ENCODE assay signal across 1 cellular context in the genomic region with DNA sequence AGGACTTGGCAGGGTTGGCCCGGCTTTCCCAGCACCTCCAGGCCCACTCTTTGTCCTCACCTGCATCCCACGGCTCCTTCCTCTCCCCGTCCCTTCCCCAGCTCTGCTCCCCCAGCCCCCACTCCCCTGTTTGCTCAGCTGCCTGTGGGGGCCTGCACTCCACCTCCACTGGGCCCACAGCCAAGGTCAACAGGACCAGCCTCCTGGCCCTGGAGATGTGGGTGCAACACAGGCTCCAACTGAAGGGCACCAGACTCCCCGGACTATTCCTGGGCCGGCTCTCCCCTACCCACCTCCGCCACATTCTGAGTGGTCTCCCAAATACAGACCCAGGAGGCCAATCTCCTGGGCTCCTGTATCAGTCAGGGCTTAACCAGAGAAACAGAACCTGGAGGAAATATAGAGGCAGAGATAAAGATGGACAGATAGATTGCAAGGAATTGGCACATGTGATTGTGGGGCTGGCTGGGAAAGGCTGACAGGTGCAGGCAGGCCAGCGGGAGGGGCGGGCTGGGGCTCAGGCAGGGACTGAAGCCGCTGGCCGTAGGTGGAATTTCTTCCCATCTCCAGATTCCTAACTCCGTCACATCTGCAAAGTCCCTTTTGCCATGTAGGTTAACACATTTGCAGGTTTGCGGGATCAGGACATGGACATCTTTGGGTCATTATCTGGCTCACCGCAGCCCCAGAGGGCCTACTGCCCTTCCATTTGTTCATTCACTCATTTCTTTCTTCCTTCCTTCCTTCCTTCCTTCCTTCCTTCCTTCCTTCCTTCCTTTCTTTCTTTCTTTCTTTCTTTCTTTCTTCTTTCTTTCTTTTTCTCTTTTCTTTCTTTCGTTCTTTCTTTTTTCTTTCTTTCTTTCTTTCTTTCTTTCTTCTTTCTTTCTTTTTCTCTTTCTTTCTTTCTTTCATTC.
A peak's percentile ranks its signal among the peaks of the same experiment; 100 is the strongest.
TF ChIP-seq lines count a peak whose summit lies in the region.

No MANE protein-coding gene starts in this region.

TF ChIP-seq in HepG2, 621 proteins besides CTCF, POLR2A, EP300 and RAD21 (continued from another document and continues in another):
- peak; percentile 68 for TF ChIP-seq ZEB1 (IDR thresholded peaks at IDR 0.05; ENCODE audit: insufficient replicate concordance, low read depth)
- TF ChIP-seq STAT5B (CRISPR knock-in tag; IDR thresholded peaks at IDR 0.05): 0 out of 2 replicates have a peak, but pooled peaks have one; percentile 78
- TF ChIP-seq, protein P1, sequence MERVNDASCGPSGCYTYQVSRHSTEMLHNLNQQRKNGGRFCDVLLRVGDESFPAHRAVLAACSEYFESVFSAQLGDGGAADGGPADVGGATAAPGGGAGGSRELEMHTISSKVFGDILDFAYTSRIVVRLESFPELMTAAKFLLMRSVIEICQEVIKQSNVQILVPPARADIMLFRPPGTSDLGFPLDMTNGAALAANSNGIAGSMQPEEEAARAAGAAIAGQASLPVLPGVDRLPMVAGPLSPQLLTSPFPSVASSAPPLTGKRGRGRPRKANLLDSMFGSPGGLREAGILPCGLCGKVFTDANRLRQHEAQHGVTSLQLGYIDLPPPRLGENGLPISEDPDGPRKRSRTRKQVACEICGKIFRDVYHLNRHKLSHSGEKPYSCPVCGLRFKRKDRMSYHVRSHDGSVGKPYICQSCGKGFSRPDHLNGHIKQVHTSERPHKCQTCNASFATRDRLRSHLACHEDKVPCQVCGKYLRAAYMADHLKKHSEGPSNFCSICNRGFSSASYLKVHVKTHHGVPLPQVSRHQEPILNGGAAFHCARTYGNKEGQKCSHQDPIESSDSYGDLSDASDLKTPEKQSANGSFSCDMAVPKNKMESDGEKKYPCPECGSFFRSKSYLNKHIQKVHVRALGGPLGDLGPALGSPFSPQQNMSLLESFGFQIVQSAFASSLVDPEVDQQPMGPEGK (CRISPR knock-in tag; IDR thresholded peaks at IDR 0.05): peak; percentile 100
- TF ChIP-seq JDP2 (CRISPR knock-in tag; IDR thresholded peaks at IDR 0.05; ENCODE audit: borderline replicate concordance): no peak; the same call in 1 of the 2 replicates
- TF ChIP-seq, protein P2, sequence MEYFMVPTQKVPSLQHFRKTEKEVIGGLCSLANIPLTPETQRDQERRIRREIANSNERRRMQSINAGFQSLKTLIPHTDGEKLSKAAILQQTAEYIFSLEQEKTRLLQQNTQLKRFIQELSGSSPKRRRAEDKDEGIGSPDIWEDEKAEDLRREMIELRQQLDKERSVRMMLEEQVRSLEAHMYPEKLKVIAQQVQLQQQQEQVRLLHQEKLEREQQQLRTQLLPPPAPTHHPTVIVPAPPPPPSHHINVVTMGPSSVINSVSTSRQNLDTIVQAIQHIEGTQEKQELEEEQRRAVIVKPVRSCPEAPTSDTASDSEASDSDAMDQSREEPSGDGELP (IDR thresholded peaks at IDR 0.05; ENCODE audit: borderline replicate concordance, low read depth): peak; percentile 100
- TF ChIP-seq, protein P3, sequence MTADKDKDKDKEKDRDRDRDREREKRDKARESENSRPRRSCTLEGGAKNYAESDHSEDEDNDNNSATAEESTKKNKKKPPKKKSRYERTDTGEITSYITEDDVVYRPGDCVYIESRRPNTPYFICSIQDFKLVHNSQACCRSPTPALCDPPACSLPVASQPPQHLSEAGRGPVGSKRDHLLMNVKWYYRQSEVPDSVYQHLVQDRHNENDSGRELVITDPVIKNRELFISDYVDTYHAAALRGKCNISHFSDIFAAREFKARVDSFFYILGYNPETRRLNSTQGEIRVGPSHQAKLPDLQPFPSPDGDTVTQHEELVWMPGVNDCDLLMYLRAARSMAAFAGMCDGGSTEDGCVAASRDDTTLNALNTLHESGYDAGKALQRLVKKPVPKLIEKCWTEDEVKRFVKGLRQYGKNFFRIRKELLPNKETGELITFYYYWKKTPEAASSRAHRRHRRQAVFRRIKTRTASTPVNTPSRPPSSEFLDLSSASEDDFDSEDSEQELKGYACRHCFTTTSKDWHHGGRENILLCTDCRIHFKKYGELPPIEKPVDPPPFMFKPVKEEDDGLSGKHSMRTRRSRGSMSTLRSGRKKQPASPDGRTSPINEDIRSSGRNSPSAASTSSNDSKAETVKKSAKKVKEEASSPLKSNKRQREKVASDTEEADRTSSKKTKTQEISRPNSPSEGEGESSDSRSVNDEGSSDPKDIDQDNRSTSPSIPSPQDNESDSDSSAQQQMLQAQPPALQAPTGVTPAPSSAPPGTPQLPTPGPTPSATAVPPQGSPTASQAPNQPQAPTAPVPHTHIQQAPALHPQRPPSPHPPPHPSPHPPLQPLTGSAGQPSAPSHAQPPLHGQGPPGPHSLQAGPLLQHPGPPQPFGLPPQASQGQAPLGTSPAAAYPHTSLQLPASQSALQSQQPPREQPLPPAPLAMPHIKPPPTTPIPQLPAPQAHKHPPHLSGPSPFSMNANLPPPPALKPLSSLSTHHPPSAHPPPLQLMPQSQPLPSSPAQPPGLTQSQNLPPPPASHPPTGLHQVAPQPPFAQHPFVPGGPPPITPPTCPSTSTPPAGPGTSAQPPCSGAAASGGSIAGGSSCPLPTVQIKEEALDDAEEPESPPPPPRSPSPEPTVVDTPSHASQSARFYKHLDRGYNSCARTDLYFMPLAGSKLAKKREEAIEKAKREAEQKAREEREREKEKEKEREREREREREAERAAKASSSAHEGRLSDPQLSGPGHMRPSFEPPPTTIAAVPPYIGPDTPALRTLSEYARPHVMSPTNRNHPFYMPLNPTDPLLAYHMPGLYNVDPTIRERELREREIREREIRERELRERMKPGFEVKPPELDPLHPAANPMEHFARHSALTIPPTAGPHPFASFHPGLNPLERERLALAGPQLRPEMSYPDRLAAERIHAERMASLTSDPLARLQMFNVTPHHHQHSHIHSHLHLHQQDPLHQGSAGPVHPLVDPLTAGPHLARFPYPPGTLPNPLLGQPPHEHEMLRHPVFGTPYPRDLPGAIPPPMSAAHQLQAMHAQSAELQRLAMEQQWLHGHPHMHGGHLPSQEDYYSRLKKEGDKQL (CRISPR knock-in tag; IDR thresholded peaks at IDR 0.05; ENCODE audit: low read depth): peak; percentile 82
- TF ChIP-seq FOXJ3 (CRISPR knock-in tag; IDR thresholded peaks at IDR 0.05; ENCODE audit: borderline replicate concordance): no peak
- TF ChIP-seq XRCC5 (optimal IDR thresholded peaks at IDR 0.05; ENCODE audit: low read length): peak; percentile 24
- no peak for TF ChIP-seq SNAPC2 (CRISPR knock-in tag; IDR thresholded peaks at IDR 0.05)
- TF ChIP-seq, protein P4, sequence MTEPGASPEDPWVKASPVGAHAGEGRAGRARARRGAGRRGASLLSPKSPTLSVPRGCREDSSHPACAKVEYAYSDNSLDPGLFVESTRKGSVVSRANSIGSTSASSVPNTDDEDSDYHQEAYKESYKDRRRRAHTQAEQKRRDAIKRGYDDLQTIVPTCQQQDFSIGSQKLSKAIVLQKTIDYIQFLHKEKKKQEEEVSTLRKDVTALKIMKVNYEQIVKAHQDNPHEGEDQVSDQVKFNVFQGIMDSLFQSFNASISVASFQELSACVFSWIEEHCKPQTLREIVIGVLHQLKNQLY (CRISPR knock-in tag; IDR thresholded peaks at IDR 0.05): peak; percentile 78
- TF ChIP-seq TEAD2 (CRISPR knock-in tag; IDR thresholded peaks at IDR 0.05): no peak
- peak; percentile 90 for TF ChIP-seq KDM4B (CRISPR knock-in tag; IDR thresholded peaks at IDR 0.05)
- TF ChIP-seq KDM2A (CRISPR knock-in tag; IDR thresholded peaks at IDR 0.05; ENCODE audit: borderline replicate concordance, low read depth): peak; percentile 60; the same call in 1 of the 2 replicates
- TF ChIP-seq, protein P5, sequence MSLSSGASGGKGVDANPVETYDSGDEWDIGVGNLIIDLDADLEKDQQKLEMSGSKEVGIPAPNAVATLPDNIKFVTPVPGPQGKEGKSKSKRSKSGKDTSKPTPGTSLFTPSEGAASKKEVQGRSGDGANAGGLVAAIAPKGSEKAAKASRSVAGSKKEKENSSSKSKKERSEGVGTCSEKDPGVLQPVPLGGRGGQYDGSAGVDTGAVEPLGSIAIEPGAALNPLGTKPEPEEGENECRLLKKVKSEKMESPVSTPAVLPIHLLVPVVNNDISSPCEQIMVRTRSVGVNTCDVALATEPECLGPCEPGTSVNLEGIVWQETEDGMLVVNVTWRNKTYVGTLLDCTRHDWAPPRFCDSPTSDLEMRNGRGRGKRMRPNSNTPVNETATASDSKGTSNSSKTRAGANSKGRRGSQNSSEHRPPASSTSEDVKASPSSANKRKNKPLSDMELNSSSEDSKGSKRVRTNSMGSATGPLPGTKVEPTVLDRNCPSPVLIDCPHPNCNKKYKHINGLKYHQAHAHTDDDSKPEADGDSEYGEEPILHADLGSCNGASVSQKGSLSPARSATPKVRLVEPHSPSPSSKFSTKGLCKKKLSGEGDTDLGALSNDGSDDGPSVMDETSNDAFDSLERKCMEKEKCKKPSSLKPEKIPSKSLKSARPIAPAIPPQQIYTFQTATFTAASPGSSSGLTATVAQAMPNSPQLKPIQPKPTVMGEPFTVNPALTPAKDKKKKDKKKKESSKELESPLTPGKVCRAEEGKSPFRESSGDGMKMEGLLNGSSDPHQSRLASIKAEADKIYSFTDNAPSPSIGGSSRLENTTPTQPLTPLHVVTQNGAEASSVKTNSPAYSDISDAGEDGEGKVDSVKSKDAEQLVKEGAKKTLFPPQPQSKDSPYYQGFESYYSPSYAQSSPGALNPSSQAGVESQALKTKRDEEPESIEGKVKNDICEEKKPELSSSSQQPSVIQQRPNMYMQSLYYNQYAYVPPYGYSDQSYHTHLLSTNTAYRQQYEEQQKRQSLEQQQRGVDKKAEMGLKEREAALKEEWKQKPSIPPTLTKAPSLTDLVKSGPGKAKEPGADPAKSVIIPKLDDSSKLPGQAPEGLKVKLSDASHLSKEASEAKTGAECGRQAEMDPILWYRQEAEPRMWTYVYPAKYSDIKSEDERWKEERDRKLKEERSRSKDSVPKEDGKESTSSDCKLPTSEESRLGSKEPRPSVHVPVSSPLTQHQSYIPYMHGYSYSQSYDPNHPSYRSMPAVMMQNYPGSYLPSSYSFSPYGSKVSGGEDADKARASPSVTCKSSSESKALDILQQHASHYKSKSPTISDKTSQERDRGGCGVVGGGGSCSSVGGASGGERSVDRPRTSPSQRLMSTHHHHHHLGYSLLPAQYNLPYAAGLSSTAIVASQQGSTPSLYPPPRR (CRISPR knock-in tag; IDR thresholded peaks at IDR 0.05; ENCODE audit: borderline replicate concordance): peak; percentile 92
- TF ChIP-seq KLF9 (CRISPR knock-in tag; IDR thresholded peaks at IDR 0.05; ENCODE audit: low read depth): no peak
- peak; percentile 26; the same call in 1 of the 2 replicates for TF ChIP-seq CREM (IDR thresholded peaks at IDR 0.05)
- no peak for TF ChIP-seq CREM (CRISPR knock-in tag; IDR thresholded peaks at IDR 0.05)
- peak; percentile 91 for TF ChIP-seq GATAD2A (CRISPR knock-in tag; IDR thresholded peaks at IDR 0.05)
- peak; percentile 94 for TF ChIP-seq DPF2 (CRISPR knock-in tag; IDR thresholded peaks at IDR 0.05; ENCODE audit: borderline replicate concordance, low read depth)
- peak; percentile 88; the same call in 1 of the 2 replicates for TF ChIP-seq MEF2D (CRISPR knock-in tag; IDR thresholded peaks at IDR 0.05)
- no peak for TF ChIP-seq ZC3H4 (CRISPR knock-in tag; IDR thresholded peaks at IDR 0.05; ENCODE audit: borderline replicate concordance)
- 0 out of 2 replicates have a peak, but pooled peaks have one; percentile 13 for TF ChIP-seq ZNF160 (CRISPR knock-in tag; IDR thresholded peaks at IDR 0.05)
- TF ChIP-seq MED1 (CRISPR knock-in tag; IDR thresholded peaks at IDR 0.05): peak; percentile 83
- TF ChIP-seq ZNF510 (CRISPR knock-in tag; IDR thresholded peaks at IDR 0.05; ENCODE audit: low read depth): no peak
- TF ChIP-seq, protein P6, sequence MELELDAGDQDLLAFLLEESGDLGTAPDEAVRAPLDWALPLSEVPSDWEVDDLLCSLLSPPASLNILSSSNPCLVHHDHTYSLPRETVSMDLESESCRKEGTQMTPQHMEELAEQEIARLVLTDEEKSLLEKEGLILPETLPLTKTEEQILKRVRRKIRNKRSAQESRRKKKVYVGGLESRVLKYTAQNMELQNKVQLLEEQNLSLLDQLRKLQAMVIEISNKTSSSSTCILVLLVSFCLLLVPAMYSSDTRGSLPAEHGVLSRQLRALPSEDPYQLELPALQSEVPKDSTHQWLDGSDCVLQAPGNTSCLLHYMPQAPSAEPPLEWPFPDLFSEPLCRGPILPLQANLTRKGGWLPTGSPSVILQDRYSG (CRISPR knock-in tag; IDR thresholded peaks at IDR 0.05): no peak
- TF ChIP-seq IRF2 (CRISPR knock-in tag; IDR thresholded peaks at IDR 0.05): 0 out of 2 replicates have a peak, but pooled peaks have one; percentile 38
- no peak for TF ChIP-seq EED (CRISPR knock-in tag; IDR thresholded peaks at IDR 0.05)
- TF ChIP-seq, protein P7, sequence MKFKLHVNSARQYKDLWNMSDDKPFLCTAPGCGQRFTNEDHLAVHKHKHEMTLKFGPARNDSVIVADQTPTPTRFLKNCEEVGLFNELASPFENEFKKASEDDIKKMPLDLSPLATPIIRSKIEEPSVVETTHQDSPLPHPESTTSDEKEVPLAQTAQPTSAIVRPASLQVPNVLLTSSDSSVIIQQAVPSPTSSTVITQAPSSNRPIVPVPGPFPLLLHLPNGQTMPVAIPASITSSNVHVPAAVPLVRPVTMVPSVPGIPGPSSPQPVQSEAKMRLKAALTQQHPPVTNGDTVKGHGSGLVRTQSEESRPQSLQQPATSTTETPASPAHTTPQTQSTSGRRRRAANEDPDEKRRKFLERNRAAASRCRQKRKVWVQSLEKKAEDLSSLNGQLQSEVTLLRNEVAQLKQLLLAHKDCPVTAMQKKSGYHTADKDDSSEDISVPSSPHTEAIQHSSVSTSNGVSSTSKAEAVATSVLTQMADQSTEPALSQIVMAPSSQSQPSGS (CRISPR knock-in tag; IDR thresholded peaks at IDR 0.05): peak; percentile 41; the same call in 1 of the 2 replicates
- TF ChIP-seq ZNF552 (CRISPR knock-in tag; IDR thresholded peaks at IDR 0.05; ENCODE audit: borderline replicate concordance): no peak
- no peak for TF ChIP-seq ZNF431 (CRISPR knock-in tag; IDR thresholded peaks at IDR 0.05; ENCODE audit: borderline replicate concordance, low read depth)
- TF ChIP-seq JUN (CRISPR knock-in tag; IDR thresholded peaks at IDR 0.05): peak; percentile 40; the same call in 1 of the 2 replicates
- peak; percentile 76; the same call in 1 of the 2 replicates for TF ChIP-seq SOX5 (CRISPR knock-in tag; IDR thresholded peaks at IDR 0.05; ENCODE audit: borderline replicate concordance)
- TF ChIP-seq ZMAT3 (CRISPR knock-in tag; conservative IDR thresholded peaks at IDR 0.05): peak; percentile 72; the same call in 1 of the 2 replicates
- TF ChIP-seq ZNF878 (CRISPR knock-in tag; IDR thresholded peaks at IDR 0.05): 0 out of 2 replicates have a peak, but pooled peaks have one; percentile 30
- peak; percentile 85; the same call in 1 of the 2 replicates for TF ChIP-seq MEIS1 (CRISPR knock-in tag; IDR thresholded peaks at IDR 0.05; ENCODE audit: borderline replicate concordance)
- TF ChIP-seq TBX2 (CRISPR knock-in tag; IDR thresholded peaks at IDR 0.05; ENCODE audit: borderline replicate concordance): peak; percentile 66; the same call in 1 of the 2 replicates
- peak; percentile 62; the same call in 1 of the 2 replicates for TF ChIP-seq MYC (CRISPR knock-in tag; IDR thresholded peaks at IDR 0.05; ENCODE audit: borderline replicate concordance)
- 0 out of 2 replicates have a peak, but pooled peaks have one; percentile 41 for TF ChIP-seq PHF8 (CRISPR knock-in tag; IDR thresholded peaks at IDR 0.05)
- TF ChIP-seq, protein P8, sequence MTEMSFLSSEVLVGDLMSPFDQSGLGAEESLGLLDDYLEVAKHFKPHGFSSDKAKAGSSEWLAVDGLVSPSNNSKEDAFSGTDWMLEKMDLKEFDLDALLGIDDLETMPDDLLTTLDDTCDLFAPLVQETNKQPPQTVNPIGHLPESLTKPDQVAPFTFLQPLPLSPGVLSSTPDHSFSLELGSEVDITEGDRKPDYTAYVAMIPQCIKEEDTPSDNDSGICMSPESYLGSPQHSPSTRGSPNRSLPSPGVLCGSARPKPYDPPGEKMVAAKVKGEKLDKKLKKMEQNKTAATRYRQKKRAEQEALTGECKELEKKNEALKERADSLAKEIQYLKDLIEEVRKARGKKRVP (CRISPR knock-in tag; IDR thresholded peaks at IDR 0.05): peak in 1 of 2 experiments; percentile 44; a peak in 1 of 4 replicates
- 0 out of 2 replicates have a peak, but pooled peaks have one; percentile 36 for TF ChIP-seq ETV6 (CRISPR knock-in tag; conservative IDR thresholded peaks at IDR 0.05)
